In genomic region chr1:223731076-223731770, GRCh38 we compare ENCODE assay signal across 9 cellular contexts. TPM values are rescaled to one million over a fixed set of nuclear protein-coding genes. Genes with fewer than 3 reads are reported as not detected.
DNase-seq lines count a peak whose midpoint lies in the region; ATAC-seq and TF ChIP-seq lines count a peak whose summit lies in the region.
"Had no signal": no experiment of that assay in that cellular context is flagged by ENCODE, and none has a peak within 500 bp of the region (broad histone marks: within the 10 kb centered on the region; RNA-seq: fewer than 3 reads in every experiment).

No MANE protein-coding gene starts in this region.

- TF ChIP-seq POLR2A in body of pancreas (IDR thresholded peaks at IDR 0.05): no peak

- H3K27ac ChIP-seq in body of pancreas (peak overlapping the region; percentile 16 to 51 (median 36)), layer of hippocampus (ENCODE audit: low read depth, low read length) (peak overlapping the region; percentile 69), temporal lobe (ENCODE audit: low read depth, low read length) (peak overlapping the region; percentile 67)
- H3K27ac ChIP-seq: BLaER1 had no signal

- no peaks in the 10 kb centered on the region for H3K36me3 ChIP-seq in body of pancreas (replicated peaks in 1 of 2; ENCODE audit: insufficient read depth in 1 of 2, low read depth in 2 of 2)

- H3K9me3 ChIP-seq in body of pancreas: no peaks in the 10 kb centered on the region

- H3K27me3 ChIP-seq in body of pancreas (no peaks in the 10 kb centered on the region), layer of hippocampus (ENCODE audit: control insufficient read depth, insufficient read depth, low read length) (no peaks in the 10 kb centered on the region)
- H3K27me3 ChIP-seq: BLaER1 had no signal

- H3K4me3 ChIP-seq in body of pancreas: no peak overlapping the region
- H3K4me3 ChIP-seq: BLaER1 had no signal

- peaks cover 54% of the 10 kb centered on the region for H3K4me1 ChIP-seq in body of pancreas

- WGBS in body of pancreas, 2 donors: 64 to 68% methylated on average over 12 to 13 of the region's 13 CpGs

- ATAC-seq in body of pancreas (peak; percentile 28), GM18870 (IDR thresholded peaks at IDR 0.05; ENCODE audit: unreplicated experiment) (no peak)

- no peak for TF ChIP-seq CTCF in body of pancreas (IDR thresholded peaks at IDR 0.05)

- DNase-seq in NCI-H2196 (lab: John Stamatoyannopoulos, UW; ENCODE audit: unreplicated experiment) (peak; percentile 36), NCI-H2196 treated with DMSO at 0.1 percent for 48 hours (lab: John Stamatoyannopoulos, UW; ENCODE audit: unreplicated experiment) (no peak), body of pancreas (peak in 3 of 4 donors; percentile 49 to 73 (median 64)), SKM-1 (lab: John Stamatoyannopoulos, UW; ENCODE audit: unreplicated experiment) (no peak)
- DNase-seq in NK-92 treated with Interleukin-12 subunit alpha and Interleukin-12 subunit beta, amount 100 ng/mL, for 24 hours (lab: John Stamatoyannopoulos, UW): no peak

- intact Hi-C loops in body of pancreas (cut with DNase I): no loop called here

RNA-seq across cellular contexts. Expression of gene CAPN2, which starts 18.9 kb away (rescaled TPM):
- 10 to 100 TPM; 85.7 to 90.0 TPM for total RNA-seq in body of pancreas
- 42.0 TPM for total RNA-seq in temporal lobe

Comparison
In these comparisons a context has a peak if more than half of its experiments do, and no peak if none do; other contexts are left out.
1. DNase-seq: peak in NCI-H2196 (single experiment) and body of pancreas (3 of 4); none in NCI-H2196 treated with DMSO at 0.1 percent for 48 hours (single experiment), NK-92 treated with Interleukin-12 subunit alpha and Interleukin-12 subunit beta, amount 100 ng/mL, for 24 hours (single experiment) and SKM-1 (single experiment).
2. Peak in every context shown above with its lines, with median percentiles within 50 percentile points of each other: H3K27ac ChIP-seq.